1 cellular context compared by ENCODE assay signal in genomic region chr12:107450541-107450940, GRCh38.
TF ChIP-seq lines count a peak whose summit lies in the region.

No MANE protein-coding gene starts in this region.

TF ChIP-seq in WTC11, 78 proteins besides CTCF, POLR2A, EP300 and RAD21 (continued from another document):
- TF ChIP-seq ARID4B (CRISPR knock-in tag; IDR thresholded peaks at IDR 0.05; ENCODE audit: borderline replicate concordance), result no peak
- no peak for TF ChIP-seq MYBL2 (CRISPR knock-in tag; IDR thresholded peaks at IDR 0.05)
- no peak for TF ChIP-seq ZNF532 (CRISPR knock-in tag; IDR thresholded peaks at IDR 0.05; ENCODE audit: borderline replicate concordance)
- TF ChIP-seq, protein P1, sequence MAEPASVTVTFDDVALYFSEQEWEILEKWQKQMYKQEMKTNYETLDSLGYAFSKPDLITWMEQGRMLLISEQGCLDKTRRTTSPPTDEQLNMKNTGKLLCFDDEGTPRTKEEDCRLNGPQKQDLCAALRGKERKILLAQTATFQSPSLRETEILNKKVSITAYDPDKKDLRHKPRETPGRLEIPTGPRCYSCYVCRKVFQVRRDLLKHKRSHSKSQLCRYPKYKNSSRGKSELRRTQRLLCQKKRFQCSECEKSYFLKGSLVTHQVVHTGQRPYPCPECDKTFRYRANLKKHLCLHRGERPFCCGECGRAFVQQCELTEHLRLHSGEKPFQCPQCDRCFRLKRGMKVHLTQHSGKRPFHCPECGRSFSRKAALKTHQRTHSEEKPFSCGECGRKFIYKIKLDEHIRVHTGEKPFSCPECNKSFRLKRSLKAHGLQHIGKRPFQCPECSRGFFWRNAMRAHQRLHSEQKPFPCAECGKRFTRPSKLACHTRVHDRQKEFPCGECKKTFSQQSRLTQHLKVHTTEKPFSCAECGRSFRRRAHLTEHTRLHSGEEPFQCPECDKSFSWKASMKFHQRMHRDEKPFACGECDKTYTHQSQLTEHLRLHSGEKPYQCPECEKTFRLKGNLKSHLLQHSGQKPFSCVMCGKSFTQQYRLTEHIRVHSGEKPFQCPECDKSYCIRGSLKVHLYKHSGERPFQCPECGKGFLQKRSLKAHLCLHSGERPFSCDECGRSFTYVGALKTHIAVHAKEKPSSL (CRISPR knock-in tag; conservative IDR thresholded peaks at IDR 0.05), result no peak
